28 cellular contexts compared by ENCODE assay signal in genomic region chr19:49811328-49811727, GRCh38. TPM values are rescaled to one million over a fixed set of nuclear protein-coding genes. Genes with fewer than 3 reads are reported as not detected.
A peak's percentile ranks its signal among the peaks of the same experiment; 100 is the strongest.
DNase-seq lines count a peak whose midpoint lies in the region; ATAC-seq and TF ChIP-seq lines count a peak whose summit lies in the region.
"Had no signal": no experiment of that assay in that cellular context is flagged by ENCODE, and none has a peak within 500 bp of the region (broad histone marks: within the 10 kb centered on the region; RNA-seq: fewer than 3 reads in every experiment).

No MANE protein-coding gene starts in this region.

- no peaks in the 10 kb centered on the region for H3K27me3 Mint-ChIP-seq in T-helper 1 cell treated with Interleukin-12 subunit alpha and Interleukin-12 subunit beta and Interleukin-4 antibody, amounts not matched to agents 30 μg/mL and 1 μg/mL, for 36 hours (ENCODE audit: low read depth)
- no peaks in the 10 kb centered on the region for H3K27me3 Mint-ChIP-seq in central memory CD8-positive, alpha-beta T cell
- peaks cover 9% of the 10 kb centered on the region for H3K27me3 Mint-ChIP-seq in neural progenitor cell (ENCODE audit: insufficient read depth, low read depth)
- H3K27me3 Mint-ChIP-seq in activated CD4-positive, alpha-beta T cell treated with anti-CD3 and anti-CD28 coated beads for 36 hours: no peaks in the 10 kb centered on the region
- H3K27me3 Mint-ChIP-seq: stimulated activated naive CD8-positive, alpha-beta T cell treated with anti-CD3 and anti-CD28 coated beads, Interleukin-15, amount 100 ng/mL, for 72 hours had no signal

- DNase-seq in T-helper 1 cell: no peak
- peak; percentile 30 for DNase-seq in HT-29 (ENCODE audit: low spot score)
- no peak for DNase-seq in central memory CD8-positive, alpha-beta T cell (ENCODE audit: low spot score in 2 of 2)
- DNase-seq in neural progenitor cell (ENCODE audit: low spot score): no peak
- no peak for DNase-seq in NCI-H526 (lab: John Stamatoyannopoulos, UW)
- no peak for DNase-seq in NCI-H345 (lab: John Stamatoyannopoulos, UW)
- no peak for DNase-seq in activated CD4-positive, alpha-beta T cell treated with anti-CD3 and anti-CD28 coated beads for 36 hours
- DNase-seq: activated CD4-positive, alpha-beta T cell treated with anti-CD3 and anti-CD28 coated beads for 4 hours; effector CD8-positive, alpha-beta T cell; esophagus squamous epithelium; H7; islet precursor cell; MM.1S; NCI-H1694; NCI-H2171; NCI-H69; right cardiac atrium; RPMI8226; stimulated activated CD4-positive, alpha-beta T cell treated with anti-CD3 and anti-CD28 coated beads, Interleukin-12 subunit alpha, Interleukin-12 subunit beta, amount 100 ng/mL, for 4 hours; stimulated activated CD4-positive, alpha-beta T cell treated with anti-CD3 and anti-CD28 coated beads, Interleukin-4, amount 100 ng/mL, for 4 hours; stimulated activated naive CD8-positive, alpha-beta T cell treated with anti-CD3 and anti-CD28 coated beads, Interleukin-15, amount 100 ng/mL, for 72 hours had no signal

- H3K4me3 ChIP-seq in neural progenitor cell: no peak overlapping the region
- H3K4me3 ChIP-seq: esophagus squamous epithelium, gastroesophageal sphincter, ovary, tibial nerve had no signal

- H3K4me1 ChIP-seq in neural progenitor cell: peaks cover 19% of the 10 kb centered on the region

- no peaks in the 10 kb centered on the region for H3K27me3 ChIP-seq in neural progenitor cell
- H3K27me3 ChIP-seq: esophagus squamous epithelium, gastroesophageal sphincter, ovary, tibial nerve had no signal

- no peak overlapping the region for H3K9ac ChIP-seq in neural progenitor cell

- H3F3A ChIP-seq in neural progenitor cell (ENCODE audit: low read depth): peaks cover 42% of the 10 kb centered on the region

- intact Hi-C loops in activated CD4-positive, alpha-beta T cell treated with anti-CD3 and anti-CD28 coated beads for 36 hours (cut with DNase I, micrococcal nuclease): loop anchor here in 1 of 2 experiments (5.0 kb wide), 1 partner anchor 314 kb away; the partner anchor contains the start of gene RPS11

- peaks cover 9% of the 10 kb centered on the region for H3K79me2 ChIP-seq in neural progenitor cell (ENCODE audit: low read depth)

- no peak overlapping the region for H3K27ac Mint-ChIP-seq in T-helper 1 cell treated with Interleukin-12 subunit alpha and Interleukin-12 subunit beta and Interleukin-4 antibody, amounts not matched to agents 30 μg/mL and 1 μg/mL, for 36 hours
- H3K27ac Mint-ChIP-seq in central memory CD8-positive, alpha-beta T cell (ENCODE audit: low read depth): no peak overlapping the region
- H3K27ac Mint-ChIP-seq in neural progenitor cell: no peak overlapping the region
- H3K27ac Mint-ChIP-seq in activated CD4-positive, alpha-beta T cell treated with anti-CD3 and anti-CD28 coated beads for 36 hours: no peak overlapping the region

- POLR2A ChIA-PET in activated CD4-positive, alpha-beta T cell treated with anti-CD3 and anti-CD28 coated beads for 36 hours (lab: Charles Lee): no interaction called here

- peaks cover 2% of the 10 kb centered on the region for H3K36me3 Mint-ChIP-seq in T-helper 1 cell treated with Interleukin-12 subunit alpha and Interleukin-12 subunit beta and Interleukin-4 antibody, amounts not matched to agents 30 μg/mL and 1 μg/mL, for 36 hours (ENCODE audit: low read depth)
- H3K36me3 Mint-ChIP-seq in central memory CD8-positive, alpha-beta T cell (ENCODE audit: insufficient read depth): peaks cover 16% of the 10 kb centered on the region
- peaks cover 1% of the 10 kb centered on the region for H3K36me3 Mint-ChIP-seq in neural progenitor cell
- peaks cover 3% of the 10 kb centered on the region for H3K36me3 Mint-ChIP-seq in activated CD4-positive, alpha-beta T cell treated with anti-CD3 and anti-CD28 coated beads for 36 hours (ENCODE audit: low read depth)

- no peak overlapping the region for H3K27ac ChIP-seq in neural progenitor cell

- peaks cover 11% of the 10 kb centered on the region for H4K20me1 ChIP-seq in neural progenitor cell (ENCODE audit: low read depth)

- H3K4me3 Mint-ChIP-seq in T-helper 1 cell treated with Interleukin-12 subunit alpha and Interleukin-12 subunit beta and Interleukin-4 antibody, amounts not matched to agents 30 μg/mL and 1 μg/mL, for 36 hours: peak overlapping the region; percentile 25
- H3K4me3 Mint-ChIP-seq in central memory CD8-positive, alpha-beta T cell: peak overlapping the region; percentile 92
- peak overlapping the region; percentile 65 for H3K4me3 Mint-ChIP-seq in neural progenitor cell
- no peak overlapping the region for H3K4me3 Mint-ChIP-seq in activated CD4-positive, alpha-beta T cell treated with anti-CD3 and anti-CD28 coated beads for 36 hours

- H3K4me1 Mint-ChIP-seq in T-helper 1 cell treated with Interleukin-12 subunit alpha and Interleukin-12 subunit beta and Interleukin-4 antibody, amounts not matched to agents 30 μg/mL and 1 μg/mL, for 36 hours (ENCODE audit: low read depth): peaks cover 26% of the 10 kb centered on the region
- H3K4me1 Mint-ChIP-seq in central memory CD8-positive, alpha-beta T cell: peaks cover 39% of the 10 kb centered on the region
- peaks cover 46% of the 10 kb centered on the region for H3K4me1 Mint-ChIP-seq in neural progenitor cell
- peaks cover 29% of the 10 kb centered on the region for H3K4me1 Mint-ChIP-seq in activated CD4-positive, alpha-beta T cell treated with anti-CD3 and anti-CD28 coated beads for 36 hours

- H2AFZ ChIP-seq in neural progenitor cell (replicated peaks): no peak overlapping the region

- TF ChIP-seq CTCF in neural progenitor cell (IDR thresholded peaks at IDR 0.05): no peak

- CTCF ChIA-PET in activated CD4-positive, alpha-beta T cell treated with anti-CD3 and anti-CD28 coated beads for 36 hours (lab: Charles Lee): interaction anchor here (0.5 to 0.7 kb wide), 2 partner anchors 15 to 108 kb away, joined by 3 to 5 read pairs; no protein-coding TSS in a partner anchor

- H3K9me3 Mint-ChIP-seq in T-helper 1 cell treated with Interleukin-12 subunit alpha and Interleukin-12 subunit beta and Interleukin-4 antibody, amounts not matched to agents 30 μg/mL and 1 μg/mL, for 36 hours: no peaks in the 10 kb centered on the region
- no peaks in the 10 kb centered on the region for H3K9me3 Mint-ChIP-seq in central memory CD8-positive, alpha-beta T cell
- no peaks in the 10 kb centered on the region for H3K9me3 Mint-ChIP-seq in neural progenitor cell
- no peaks in the 10 kb centered on the region for H3K9me3 Mint-ChIP-seq in activated CD4-positive, alpha-beta T cell treated with anti-CD3 and anti-CD28 coated beads for 36 hours (ENCODE audit: low read depth)
- H3K9me3 Mint-ChIP-seq: stimulated activated naive CD8-positive, alpha-beta T cell treated with anti-CD3 and anti-CD28 coated beads, Interleukin-15, amount 100 ng/mL, for 72 hours had no signal

- no peaks in the 10 kb centered on the region for H3K36me3 ChIP-seq in neural progenitor cell
- H3K36me3 ChIP-seq: ovary had no signal

- H3K9me3 ChIP-seq in neural progenitor cell (ENCODE audit: low read depth): no peaks in the 10 kb centered on the region
- H3K9me3 ChIP-seq: esophagus squamous epithelium, gastroesophageal sphincter, ovary, tibial nerve had no signal

- ATAC-seq in central memory CD8-positive, alpha-beta T cell (replicated peaks; ENCODE audit: extremely low read depth, poor library complexity, severe bottlenecking): no peak
- ATAC-seq in activated CD4-positive, alpha-beta T cell treated with anti-CD3 and anti-CD28 coated beads for 36 hours: no peak
- ATAC-seq: gastroesophageal sphincter; right cardiac atrium; SK-N-SH treated with all-trans-retinoic acid at 6 μM for 48 hours; stimulated activated naive CD8-positive, alpha-beta T cell treated with anti-CD3 and anti-CD28 coated beads, Interleukin-15, amount 100 ng/mL, for 72 hours had no signal

- H3K4me2 ChIP-seq in neural progenitor cell: no peak overlapping the region

RNA-seq across cellular contexts. Expression of gene FUZ, which starts 1.8 kb away (rescaled TPM):
- total RNA-seq in HT-29 (2014; rRNA removed; shearing (Covaris generic)): 2.0 and 3.1 TPM in 2 replicates
- 24.6 and 37.8 TPM in 2 replicates for total RNA-seq in neural progenitor cell (ENCODE audit: low replicate concordance)
- 10 to 100 TPM; 15.6 to 18.8 TPM for total RNA-seq in activated CD4-positive, alpha-beta T cell treated with anti-CD3 and anti-CD28 coated beads for 36 hours

RNA-seq across cellular contexts. Expression of gene MED25, which starts 6.8 kb away (rescaled TPM):
- 88.3 and 91.9 TPM in 2 replicates for total RNA-seq in HT-29 (2014; rRNA removed; shearing (Covaris generic))
- total RNA-seq in neural progenitor cell (ENCODE audit: low replicate concordance): 44.9 and 54.1 TPM in 2 replicates
- 10 to 100 TPM; 39.6 to 49.9 TPM for total RNA-seq in activated CD4-positive, alpha-beta T cell treated with anti-CD3 and anti-CD28 coated beads for 36 hours

RNA-seq across cellular contexts. Expression of gene PTOV1, which starts 39.6 kb away (rescaled TPM):
- 188 and 218 TPM in 2 replicates for total RNA-seq in HT-29 (2014; rRNA removed; shearing (Covaris generic))
- 63.5 and 218 TPM in 2 replicates for total RNA-seq in neural progenitor cell (ENCODE audit: low replicate concordance)
- 100 to 1,000 TPM in 1 of 2 experiments, 10 to 100 TPM in 1; 76.9 to 104 TPM for total RNA-seq in activated CD4-positive, alpha-beta T cell treated with anti-CD3 and anti-CD28 coated beads for 36 hours

RNA-seq across cellular contexts. Expression of gene AP2A1, which starts 44.5 kb away (rescaled TPM):
- 122 and 131 TPM in 2 replicates for total RNA-seq in HT-29 (2014; rRNA removed; shearing (Covaris generic))
- total RNA-seq in neural progenitor cell (ENCODE audit: low replicate concordance): 61.6 and 137 TPM in 2 replicates
- 100 to 1,000 TPM in 1 of 2 experiments, 10 to 100 TPM in 1; 79.4 to 102 TPM for total RNA-seq in activated CD4-positive, alpha-beta T cell treated with anti-CD3 and anti-CD28 coated beads for 36 hours

RNA-seq across cellular contexts. Expression of gene TSKS, which starts 48.2 kb away (rescaled TPM):
- not detected in 2 replicates for total RNA-seq in HT-29 (2014; rRNA removed; shearing (Covaris generic))
- 0.37 TPM in 1 of 2 replicates, not detected in the other for total RNA-seq in neural progenitor cell (ENCODE audit: low replicate concordance)
- total RNA-seq in activated CD4-positive, alpha-beta T cell treated with anti-CD3 and anti-CD28 coated beads for 36 hours: 1 to 10 TPM; 1.9 to 2.1 TPM
- total RNA-seq: A172, chondrocyte, esophagus squamous epithelium had no signal
